In the genomic region with DNA sequence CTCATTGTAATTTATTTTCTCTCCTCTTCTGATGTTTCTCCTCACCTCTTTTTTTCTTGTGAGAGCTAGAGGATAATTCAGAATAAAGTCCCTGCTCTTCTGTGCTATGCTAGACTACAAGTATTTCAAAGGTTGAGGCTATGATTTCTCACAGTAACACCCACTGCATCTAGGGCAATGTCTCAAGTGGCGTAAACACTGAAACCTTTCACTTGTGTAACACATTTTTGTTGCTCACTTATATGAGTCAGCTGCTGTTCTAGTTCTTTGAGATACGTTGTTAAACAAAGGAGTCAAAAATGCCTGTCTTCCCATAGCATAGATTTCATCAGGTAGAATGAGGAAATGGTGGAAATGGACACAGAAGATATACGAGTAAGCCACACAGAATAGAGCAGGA, we compare ENCODE assay signal across 10 cellular contexts.
DNase-seq lines count a peak whose midpoint lies in the region; ATAC-seq and TF ChIP-seq lines count a peak whose summit lies in the region.
"Had no signal": no experiment of that assay in that cellular context is flagged by ENCODE, and none has a peak within 500 bp of the region (broad histone marks: within the 10 kb centered on the region; RNA-seq: fewer than 3 reads in every experiment).

No MANE protein-coding gene starts in this region.

- H3K27me3 ChIP-seq in CD8-positive, alpha-beta T cell (ENCODE audit: insufficient read depth, low read length), result no peaks in the 10 kb centered on the region

- H3K4me3 Mint-ChIP-seq in activated naive CD8-positive, alpha-beta T cell treated with anti-CD3 and anti-CD28 coated beads, Interleukin-2, amount 50 U/mL, for 24 hours, result no peak overlapping the region
- no peak overlapping the region for H3K4me3 Mint-ChIP-seq in activated naive CD8-positive, alpha-beta T cell treated with anti-CD3 and anti-CD28 coated beads for 36 hours
- no peak overlapping the region for H3K4me3 Mint-ChIP-seq in CD8-positive, alpha-beta T cell
- H3K4me3 Mint-ChIP-seq in T-cell, result no peak overlapping the region
- H3K4me3 Mint-ChIP-seq: CD14-positive monocyte had no signal

- peaks cover 4% of the 10 kb centered on the region for H3K4me1 ChIP-seq in CD8-positive, alpha-beta T cell (ENCODE audit: insufficient read depth, low read length)

- intact Hi-C loops in CD8-positive, alpha-beta T cell (cut with DNase I, micrococcal nuclease), result no loop called here

- H3K9me3 ChIP-seq in CD8-positive, alpha-beta T cell (ENCODE audit: low read length), result no peaks in the 10 kb centered on the region

- no peak for DNase-seq in activated naive CD8-positive, alpha-beta T cell treated with anti-CD3 and anti-CD28 coated beads, Interleukin-2, amount 50 U/mL, for 24 hours
- DNase-seq in activated naive CD8-positive, alpha-beta T cell treated with anti-CD3 and anti-CD28 coated beads for 36 hours, result no peak
- DNase-seq in epithelial cell of prostate (ENCODE audit: low read depth, low spot score) (peak; percentile 96), T-cell (no peak), NCI-H524 treated with DMSO at 0.1 percent for 48 hours (lab: John Stamatoyannopoulos, UW) (no peak)
- DNase-seq in CD8-positive, alpha-beta T cell, result no peak

- TF ChIP-seq CTCF in CD8-positive, alpha-beta T cell (IDR thresholded peaks at IDR 0.05), result no peak

- H3K27ac Mint-ChIP-seq in activated naive CD8-positive, alpha-beta T cell treated with anti-CD3 and anti-CD28 coated beads, Interleukin-2, amount 50 U/mL, for 24 hours, result no peak overlapping the region
- H3K27ac Mint-ChIP-seq in activated naive CD8-positive, alpha-beta T cell treated with anti-CD3 and anti-CD28 coated beads for 36 hours, result no peak overlapping the region
- H3K27ac Mint-ChIP-seq in CD8-positive, alpha-beta T cell, result no peak overlapping the region
- H3K27ac Mint-ChIP-seq in T-cell, result no peak overlapping the region

- peak; percentile 12 for ATAC-seq in activated naive CD8-positive, alpha-beta T cell treated with anti-CD3 and anti-CD28 coated beads, Interleukin-2, amount 50 U/mL, for 24 hours
- ATAC-seq in HG03097 (IDR thresholded peaks at IDR 0.05; ENCODE audit: low FRiP score, unreplicated experiment) (peak; percentile 40), T-cell (replicated peaks in 1 of 4) (no peak), GM19324 (IDR thresholded peaks at IDR 0.05; ENCODE audit: low FRiP score, unreplicated experiment) (no peak)
- no peak for ATAC-seq in CD8-positive, alpha-beta T cell
- ATAC-seq: HCT116 had no signal

- CTCF ChIA-PET in CD8-positive, alpha-beta T cell (lab: Charles Lee), result no interaction called here
- CTCF ChIA-PET in T-cell (lab: Charles Lee), result no interaction called here

- peaks cover 25% of the 10 kb centered on the region for H3K4me1 Mint-ChIP-seq in activated naive CD8-positive, alpha-beta T cell treated with anti-CD3 and anti-CD28 coated beads, Interleukin-2, amount 50 U/mL, for 24 hours
- H3K4me1 Mint-ChIP-seq in activated naive CD8-positive, alpha-beta T cell treated with anti-CD3 and anti-CD28 coated beads for 36 hours, result peaks cover 16% of the 10 kb centered on the region
- peaks cover 10% of the 10 kb centered on the region for H3K4me1 Mint-ChIP-seq in CD8-positive, alpha-beta T cell (ENCODE audit: low read depth)
- peaks cover 11 to 16% (median 13%) of the 10 kb centered on the region in 3 donors for H3K4me1 Mint-ChIP-seq in T-cell

- H3K9me3 Mint-ChIP-seq in activated naive CD8-positive, alpha-beta T cell treated with anti-CD3 and anti-CD28 coated beads, Interleukin-2, amount 50 U/mL, for 24 hours, result no peaks in the 10 kb centered on the region
- H3K9me3 Mint-ChIP-seq in activated naive CD8-positive, alpha-beta T cell treated with anti-CD3 and anti-CD28 coated beads for 36 hours, result no peaks in the 10 kb centered on the region
- H3K9me3 Mint-ChIP-seq in CD8-positive, alpha-beta T cell, result no peaks in the 10 kb centered on the region
- no peaks in the 10 kb centered on the region for H3K9me3 Mint-ChIP-seq in T-cell

- no peak overlapping the region for H3K4me3 ChIP-seq in CD8-positive, alpha-beta T cell (ENCODE audit: low read depth, low read length)

- H3K27ac ChIP-seq in epithelial cell of prostate, result peak overlapping the region; percentile 83
- H3K27ac ChIP-seq in CD8-positive, alpha-beta T cell (ENCODE audit: low read depth, low read length), result no peak overlapping the region

- no peaks in the 10 kb centered on the region for H3K36me3 Mint-ChIP-seq in activated naive CD8-positive, alpha-beta T cell treated with anti-CD3 and anti-CD28 coated beads, Interleukin-2, amount 50 U/mL, for 24 hours (ENCODE audit: low read depth)
- H3K36me3 Mint-ChIP-seq in activated naive CD8-positive, alpha-beta T cell treated with anti-CD3 and anti-CD28 coated beads for 36 hours, result no peaks in the 10 kb centered on the region
- no peaks in the 10 kb centered on the region for H3K36me3 Mint-ChIP-seq in CD8-positive, alpha-beta T cell
- H3K36me3 Mint-ChIP-seq in T-cell, result no peaks in the 10 kb centered on the region

- peaks cover 9% of the 10 kb centered on the region for H3K27me3 Mint-ChIP-seq in activated naive CD8-positive, alpha-beta T cell treated with anti-CD3 and anti-CD28 coated beads, Interleukin-2, amount 50 U/mL, for 24 hours
- H3K27me3 Mint-ChIP-seq in activated naive CD8-positive, alpha-beta T cell treated with anti-CD3 and anti-CD28 coated beads for 36 hours, result peaks cover 10% of the 10 kb centered on the region
- no peaks in the 10 kb centered on the region for H3K27me3 Mint-ChIP-seq in CD8-positive, alpha-beta T cell (ENCODE audit: low read depth)
- no peaks in the 10 kb centered on the region for H3K27me3 Mint-ChIP-seq in T-cell

- POLR2A ChIA-PET in CD8-positive, alpha-beta T cell (lab: Charles Lee), result no interaction called here
- POLR2A ChIA-PET in T-cell (lab: Charles Lee), result no interaction called here

- H3K36me3 ChIP-seq in CD8-positive, alpha-beta T cell (ENCODE audit: insufficient read depth, low read length), result no peaks in the 10 kb centered on the region

Comparison
In these comparisons a context has a peak if more than half of its experiments do, and no peak if none do; other contexts are left out.
1. ATAC-seq: peak in activated naive CD8-positive, alpha-beta T cell treated with anti-CD3 and anti-CD28 coated beads, Interleukin-2, amount 50 U/mL, for 24 hours (single experiment) and HG03097 (single experiment); none in CD8-positive, alpha-beta T cell (single experiment), T-cell (0 of 4) and GM19324 (single experiment).